Comparison of ENCODE assay signal across 21 cellular contexts in the genomic region with DNA sequence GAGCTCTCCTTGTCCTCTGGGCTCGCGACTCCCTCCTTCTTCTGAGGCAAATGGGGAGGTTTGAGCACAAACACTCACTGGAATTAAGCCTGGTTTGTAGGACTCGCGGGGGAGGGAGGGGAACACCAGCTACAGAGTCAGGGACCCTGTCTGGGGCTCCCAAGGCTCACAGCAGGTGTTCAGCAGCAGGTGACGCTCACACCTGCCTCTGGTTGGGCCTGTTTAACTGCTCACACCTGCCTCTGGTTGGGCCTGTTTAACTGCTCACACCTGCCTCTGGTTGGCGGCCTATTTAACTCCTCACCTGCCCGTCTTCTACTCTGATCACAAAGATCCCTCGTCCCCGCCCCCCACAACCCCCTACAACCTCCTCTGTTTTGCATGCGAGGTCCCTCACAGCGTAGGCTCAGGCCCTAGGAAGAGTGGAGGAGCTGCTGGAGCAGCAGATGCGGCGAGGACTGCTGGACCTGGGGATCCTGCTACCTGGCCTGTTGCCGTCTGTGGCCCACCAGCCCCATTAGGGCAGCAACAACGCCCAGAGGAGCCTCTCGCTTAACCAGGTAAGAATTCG.
DNase-seq lines count a peak whose midpoint lies in the region; FAIRE-seq and TF ChIP-seq lines count a peak whose summit lies in the region.
"Had no signal": no experiment of that assay in that cellular context is flagged by ENCODE, and none has a peak within 500 bp of the region (broad histone marks: within the 10 kb centered on the region; RNA-seq: fewer than 3 reads in every experiment).

No MANE protein-coding gene starts in this region.

- H3K4me2 ChIP-seq in mammary epithelial cell (ENCODE audit: insufficient read depth, low read depth, low read length), result no peak overlapping the region
- no peak overlapping the region for H3K4me2 ChIP-seq in Karpas-422 (ENCODE audit: low read depth, low read length, poor library complexity, severe bottlenecking)

- H4K20me1 ChIP-seq in mammary epithelial cell (ENCODE audit: insufficient read depth, low read length) (no peaks in the 10 kb centered on the region), Karpas-422 (ENCODE audit: insufficient read depth, low read depth, low read length) (no peaks in the 10 kb centered on the region)

- H3K9me3 Mint-ChIP-seq in MCF 10A (ENCODE audit: unreplicated experiment), result peaks cover 13% of the 10 kb centered on the region

- H3K27me3 ChIP-seq in mammary epithelial cell (ENCODE audit: insufficient read depth, low read length) (no peaks in the 10 kb centered on the region), Karpas-422 (ENCODE audit: low read length) (no peaks in the 10 kb centered on the region)

- no peaks in the 10 kb centered on the region for H3K36me3 Mint-ChIP-seq in MCF 10A (ENCODE audit: insufficient read depth, unreplicated experiment)

- dilution Hi-C loops in mammary epithelial cell (cut with HindIII; ENCODE audit: low sequenced_read_pairs), result loop anchor here (10.0 kb wide), 1 partner anchor 59 kb away; no protein-coding TSS in a partner anchor

- TF ChIP-seq CTCF in mammary epithelial cell (conservative IDR thresholded peaks at IDR 0.05 in 1 of 2, IDR thresholded peaks at IDR 0.05 in 1 of 2; ENCODE audit: extremely low read depth in 1 of 2, insufficient read depth in 1 of 2, low read depth in 1 of 2, low read length in 2 of 2) (no peak), MCF 10A (IDR thresholded peaks at IDR 0.05; ENCODE audit: unreplicated experiment) (no peak), kidney (IDR thresholded peaks at IDR 0.05; ENCODE audit: borderline replicate concordance, extremely low read depth, insufficient read depth) (no peak)

- CTCF ChIA-PET in mammary epithelial cell (lab: Charles Lee; ENCODE audit: low non-redundant PET) (no interaction called here), MCF 10A (lab: Yijun Ruan, JAX) (interaction anchor here (0.6 kb wide), 1 partner anchor 13 kb away, joined by 3 read pairs; no protein-coding TSS in a partner anchor)

- in situ Hi-C loops in mammary epithelial cell (cut with MboI; ENCODE audit: low sequenced_read_pairs in 2 of 2), result no loop called here

- H3K4me3 Mint-ChIP-seq in MCF 10A (ENCODE audit: unreplicated experiment), result no peak overlapping the region
- H3K4me3 Mint-ChIP-seq: naive thymus-derived CD8-positive, alpha-beta T cell; stimulated activated naive CD8-positive, alpha-beta T cell treated with anti-CD3 and anti-CD28 coated beads, Interleukin-15, amount 100 ng/mL, for 72 hours had no signal

- no peaks in the 10 kb centered on the region for H3K9me2 ChIP-seq in Karpas-422 (replicated peaks; ENCODE audit: insufficient read depth, low read length)

- FAIRE-seq in kidney (lab: Jason Lieb, UNC), result no peak
- FAIRE-seq: GM12892 had no signal

- no peaks in the 10 kb centered on the region for H3K4me1 Mint-ChIP-seq in MCF 10A (ENCODE audit: insufficient read depth, unreplicated experiment)
- H3K4me1 Mint-ChIP-seq: naive thymus-derived CD8-positive, alpha-beta T cell; stimulated activated naive CD8-positive, alpha-beta T cell treated with anti-CD3 and anti-CD28 coated beads, Interleukin-15, amount 100 ng/mL, for 72 hours had no signal

- H3K4me1 ChIP-seq in mammary epithelial cell (ENCODE audit: insufficient read depth, low read length) (no peaks in the 10 kb centered on the region), kidney (ENCODE audit: control insufficient read depth in 1 of 2, insufficient read depth in 1 of 2, low read depth in 1 of 2, low read length in 2 of 2) (peaks cover 6 to 11% of the 10 kb centered on the region in 2 donors), Karpas-422 (ENCODE audit: low read length) (no peaks in the 10 kb centered on the region)
- H3K4me1 ChIP-seq: foreskin keratinocyte had no signal

- BruUV-seq in mammary epithelial cell (replicated peaks; lab: Mats Ljungman, UMichigan) (no TSS peak), MCF 10A (replicated peaks; lab: Mats Ljungman, UMichigan) (no TSS peak)

- no peaks in the 10 kb centered on the region for H3K79me2 ChIP-seq in mammary epithelial cell (ENCODE audit: insufficient read depth, low read length)
- no peaks in the 10 kb centered on the region for H3K79me2 ChIP-seq in Karpas-422 (ENCODE audit: low read length)

- H3K27ac ChIP-seq in mammary epithelial cell (ENCODE audit: insufficient read depth, low read depth, low read length), result no peak overlapping the region
- H3K27ac ChIP-seq in kidney (ENCODE audit: low read depth in 2 of 2, low read length in 2 of 2), result no peak overlapping the region
- H3K27ac ChIP-seq in Karpas-422 (ENCODE audit: low read length), result no peak overlapping the region
- H3K27ac ChIP-seq: foreskin keratinocyte had no signal

- intact Hi-C loops in mammary epithelial cell (cut with micrococcal nuclease), result no loop called here
- intact Hi-C loops in MCF 10A (cut with micrococcal nuclease), result loop anchor here (10.0 kb wide), 1 partner anchor 99 kb away; no protein-coding TSS in a partner anchor
- intact Hi-C loops in kidney (cut with DNase I), result no loop called here

- H3K36me3 ChIP-seq in mammary epithelial cell (ENCODE audit: insufficient read depth, low read length) (no peaks in the 10 kb centered on the region), kidney (ENCODE audit: control insufficient read depth in 1 of 2, insufficient read depth in 2 of 2, low read length in 2 of 2) (no peaks in the 10 kb centered on the region), Karpas-422 (ENCODE audit: insufficient read depth, low read length) (no peaks in the 10 kb centered on the region)

- H3K27ac Mint-ChIP-seq in MCF 10A (ENCODE audit: low read depth, unreplicated experiment), result no peak overlapping the region
- H3K27ac Mint-ChIP-seq: naive thymus-derived CD8-positive, alpha-beta T cell; stimulated activated naive CD8-positive, alpha-beta T cell treated with anti-CD3 and anti-CD28 coated beads, Interleukin-15, amount 100 ng/mL, for 72 hours had no signal

- no peak overlapping the region for H3K4me3 ChIP-seq in mammary epithelial cell (replicated peaks in 1 of 3; ENCODE audit: insufficient read depth in 1 of 3, low read depth in 2 of 3, low read length in 3 of 3)
- no peak overlapping the region for H3K4me3 ChIP-seq in kidney (ENCODE audit: low read length in 2 of 2)
- H3K4me3 ChIP-seq in Karpas-422 (ENCODE audit: low read length), result no peak overlapping the region
- H3K4me3 ChIP-seq: lung had no signal

- 78% methylated on average over 16 of the region's 17 CpGs for WGBS in mammary epithelial cell (ENCODE audit: low coverage, missing lambda C conversion rate)

- POLR2A ChIA-PET in MCF 10A (lab: Yijun Ruan, JAX), result no interaction called here

- peaks cover 35% of the 10 kb centered on the region for H3K27me3 Mint-ChIP-seq in MCF 10A (ENCODE audit: insufficient read depth, unreplicated experiment)

- peak overlapping the region; percentile 3 for H2AFZ ChIP-seq in mammary epithelial cell (ENCODE audit: low read depth, low read length)
- H2AFZ ChIP-seq in Karpas-422 (ENCODE audit: low read length), result no peak overlapping the region

- H3K9me3 ChIP-seq in mammary epithelial cell (replicated peaks; ENCODE audit: insufficient read depth, low read length) (no peaks in the 10 kb centered on the region), kidney (ENCODE audit: control insufficient read depth in 1 of 2, low read length in 2 of 2) (no peaks in the 10 kb centered on the region), Karpas-422 (ENCODE audit: low read length) (no peaks in the 10 kb centered on the region)

- H3K9ac ChIP-seq in mammary epithelial cell (ENCODE audit: insufficient read depth, low read length) (no peak overlapping the region), kidney (ENCODE audit: low read length in 2 of 2) (no peak overlapping the region), Karpas-422 (ENCODE audit: low read length) (no peak overlapping the region)

- no peak for DNase-seq in mammary epithelial cell
- DNase-seq in MCF 10A (ENCODE audit: unreplicated experiment), result no peak
- DNase-seq in NCI-H748 treated with DMSO at 0.1 percent for 48 hours (lab: John Stamatoyannopoulos, UW), result peak; percentile 91
- DNase-seq in kidney, result peak; percentile 51
- DNase-seq in Karpas-422, result no peak
- no peak for DNase-seq in nucleus accumbens (lab: John Stamatoyannopoulos, UW)
- no peak for DNase-seq in effector CD8-positive, alpha-beta T cell (lab: John Stamatoyannopoulos, UW)
- no peak for DNase-seq in NCI-H226
- DNase-seq: activated CD4-positive, alpha-beta T cell treated with anti-CD3 and anti-CD28 coated beads for 48 hours; activated CD8-positive, alpha-beta memory T cell treated with anti-CD3 and anti-CD28 coated beads, Interleukin-2, amount 50 U/mL, for 48 hours; anterior cingulate cortex; foreskin keratinocyte; GF-D8; KG1; naive thymus-derived CD8-positive, alpha-beta T cell; NCI-H187 treated with DMSO at 0.1 percent for 48 hours; SIG-M5; stimulated activated naive CD8-positive, alpha-beta T cell treated with anti-CD3 and anti-CD28 coated beads, Interleukin-15, amount 100 ng/mL, for 72 hours; T1000 had no signal

Comparison
In these comparisons a context has a peak if more than half of its experiments do, and no peak if none do; other contexts are left out.
1. DNase-seq: peak in NCI-H748 treated with DMSO at 0.1 percent for 48 hours (single experiment) and kidney (single experiment); none in mammary epithelial cell (single experiment), MCF 10A (single experiment), Karpas-422 (single experiment), nucleus accumbens (0 of 56), effector CD8-positive, alpha-beta T cell (single experiment) and NCI-H226 (single experiment).